18 cellular contexts compared by ENCODE assay signal in the genomic region with DNA sequence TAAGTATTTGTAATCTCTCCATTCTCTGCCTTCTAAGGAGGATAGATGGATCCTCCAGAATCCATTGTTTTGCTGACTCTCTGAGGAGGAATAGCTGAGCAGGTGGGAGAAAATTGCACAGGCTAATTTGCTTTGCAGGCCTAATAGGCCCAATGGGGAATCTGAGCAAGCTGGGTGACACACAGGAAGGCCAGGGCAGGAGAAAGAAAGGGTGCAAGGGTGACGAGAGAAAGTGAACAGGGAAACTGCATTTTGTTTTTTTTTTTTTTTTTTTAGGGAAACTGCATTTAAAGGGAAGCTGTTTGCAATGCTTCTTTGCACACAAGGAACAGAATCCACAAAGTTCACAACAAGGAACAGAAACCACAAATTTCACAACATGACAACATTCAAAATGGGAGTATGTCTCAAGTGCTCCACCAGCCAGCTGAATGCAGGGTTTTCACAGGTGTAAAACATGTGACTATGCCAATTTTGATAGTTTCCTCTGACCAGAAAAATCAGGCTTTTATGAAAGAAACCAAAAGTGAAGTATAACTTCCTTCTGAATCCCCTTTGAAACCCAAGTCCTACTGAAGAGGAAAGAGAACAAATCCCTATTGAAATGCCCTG. TPM values are rescaled to one million over a fixed set of nuclear protein-coding genes. Genes with fewer than 3 reads are reported as not detected.
DNase-seq lines count a peak whose midpoint lies in the region; ATAC-seq and TF ChIP-seq lines count a peak whose summit lies in the region.
"Had no signal": no experiment of that assay in that cellular context is flagged by ENCODE, and none has a peak within 500 bp of the region (broad histone marks: within the 10 kb centered on the region; RNA-seq: fewer than 3 reads in every experiment).

No MANE protein-coding gene starts in this region.

- peak overlapping the region in 4 of 5 donors; percentile 46 to 77 (median 52) for H3K4me3 Mint-ChIP-seq in immature natural killer cell
- H3K4me3 Mint-ChIP-seq: activated CD4-positive, alpha-beta T cell treated with anti-CD3 and anti-CD28 coated beads, Interleukin-2, amount 10 ng/mL, durations not matched to agents 24 days and 14 days; T-helper 2 cell treated with Interferon-gamma antibody and Interleukin-4, amounts not matched to agents 5 μg/mL and 100 μg/mL, for 36 hours had no signal

- no peaks in the 10 kb centered on the region for H3K36me3 Mint-ChIP-seq in immature natural killer cell

- no peak overlapping the region for H2AFZ ChIP-seq in GM23248

- no peaks in the 10 kb centered on the region for H3K9me3 Mint-ChIP-seq in immature natural killer cell
- H3K9me3 Mint-ChIP-seq: activated CD4-positive, alpha-beta T cell treated with anti-CD3 and anti-CD28 coated beads, Interleukin-2, amount 10 ng/mL, durations not matched to agents 24 days and 14 days; T-helper 2 cell treated with Interferon-gamma antibody and Interleukin-4, amounts not matched to agents 5 μg/mL and 100 μg/mL, for 36 hours had no signal

- H3K79me2 ChIP-seq in GM23248 (ENCODE audit: insufficient read depth), result no peaks in the 10 kb centered on the region

- H3K9me3 ChIP-seq in GM23248 (ENCODE audit: low read depth), result no peaks in the 10 kb centered on the region
- H3K9me3 ChIP-seq: psoas muscle, testis had no signal

- 64 to 66% methylated on average over 1 of the region's 1 CpG for WGBS in GM23248 (ENCODE audit: low coverage in 1 of 2, low lambda C conversion rate in 2 of 2, missing lambda C conversion rate in 2 of 2), 2 experiments

- H3K27me3 Mint-ChIP-seq in immature natural killer cell (ENCODE audit: low read depth in 3 of 3), result peaks cover 0 to 3% (median 2%) of the 10 kb centered on the region in 3 donors
- H3K27me3 Mint-ChIP-seq: activated CD4-positive, alpha-beta T cell treated with anti-CD3 and anti-CD28 coated beads, Interleukin-2, amount 10 ng/mL, durations not matched to agents 24 days and 14 days had no signal

- no peaks in the 10 kb centered on the region for H4K20me1 ChIP-seq in GM23248 (ENCODE audit: insufficient read depth)

- no peak overlapping the region for H3K27ac ChIP-seq in GM23248
- H3K27ac ChIP-seq: psoas muscle, testis had no signal

- ATAC-seq in GM21717 (IDR thresholded peaks at IDR 0.05; ENCODE audit: unreplicated experiment), result no peak
- no peak for ATAC-seq in HG02571 (IDR thresholded peaks at IDR 0.05; ENCODE audit: unreplicated experiment)
- ATAC-seq: psoas muscle had no signal

- H3K4me1 ChIP-seq in GM23248 (ENCODE audit: insufficient read depth), result no peaks in the 10 kb centered on the region
- H3K4me1 ChIP-seq: testis had no signal

- DNase-seq in Ammon's horn (ENCODE audit: low spot score), result peak; percentile 31
- peak; percentile 24 for DNase-seq in GM12865 (ENCODE audit: low read depth)
- peak; percentile 21 for DNase-seq in OCI-M1 (lab: John Stamatoyannopoulos, UW)
- DNase-seq in immature natural killer cell, result peak in 1 of 3 donors; percentile 11
- no peak for DNase-seq in activated CD4-positive, alpha-beta T cell treated with anti-CD3 and anti-CD28 coated beads for 4 hours
- DNase-seq in GM23248, result no peak
- DNase-seq: activated CD4-positive, alpha-beta T cell treated with anti-CD3 and anti-CD28 coated beads, Interleukin-2, amount 10 ng/mL, durations not matched to agents 24 days and 14 days; activated T-cell treated with anti-CD3 and anti-CD28 coated beads, Interleukin-2, amount 50 U/mL, for 48 hours; amniotic stem cell; C1 segment of cervical spinal cord; kidney glomerular epithelial cell; NCI-H1105 treated with DMSO at 0.1 percent for 48 hours; NCI-H446 treated with DMSO at 0.1 percent for 48 hours; psoas muscle; testis had no signal

- H3K27ac Mint-ChIP-seq in immature natural killer cell, result peak overlapping the region; percentile 66 to 91 (median 80)
- H3K27ac Mint-ChIP-seq: activated CD4-positive, alpha-beta T cell treated with anti-CD3 and anti-CD28 coated beads, Interleukin-2, amount 10 ng/mL, durations not matched to agents 24 days and 14 days; T-helper 2 cell treated with Interferon-gamma antibody and Interleukin-4, amounts not matched to agents 5 μg/mL and 100 μg/mL, for 36 hours had no signal

- in situ Hi-C loops in GM23248 (cut with MboI), result loop anchor here (5.0 kb wide), 1 partner anchor 144 kb away; no protein-coding TSS in a partner anchor

- H3K9ac ChIP-seq in GM23248, result no peak overlapping the region

- H3K27me3 ChIP-seq in GM23248 (replicated peaks; ENCODE audit: insufficient read depth), result no peaks in the 10 kb centered on the region
- H3K27me3 ChIP-seq: testis had no signal

- peaks cover 20 to 26% of the 10 kb centered on the region in 2 donors for H3K4me1 Mint-ChIP-seq in immature natural killer cell

- no peak overlapping the region for H3K4me3 ChIP-seq in GM12865 (ENCODE audit: low read depth, low read length)
- H3K4me3 ChIP-seq in GM23248, result no peak overlapping the region
- H3K4me3 ChIP-seq: psoas muscle, testis had no signal

- no peaks in the 10 kb centered on the region for H3K9me2 ChIP-seq in GM23248 (ENCODE audit: insufficient read depth)

- no peak for TF ChIP-seq CTCF in GM12865 (IDR thresholded peaks at IDR 0.05; ENCODE audit: insufficient read depth, low read depth, low read length, missing control alignments)

- H3K4me2 ChIP-seq in GM23248 (ENCODE audit: unreplicated experiment), result no peak overlapping the region

- H3F3A ChIP-seq in GM23248 (ENCODE audit: insufficient read depth), result peaks cover 29% of the 10 kb centered on the region

- no peaks in the 10 kb centered on the region for H3K36me3 ChIP-seq in GM23248 (ENCODE audit: low read depth)

RNA-seq across cellular contexts. Expression of a gene that starts 6.8 kb away (rescaled TPM):
- polyA plus RNA-seq in immature natural killer cell (10 to 100 TPM; 63.6 to 85.2 (median 84.6) TPM), GM23248 (2016; fragmentation: Nextera tagmentation; extraction: Ambion mirVana) (4.2 and 4.9 TPM in 2 replicates)
- 1.8 and 4.3 TPM in 2 replicates for total RNA-seq in GM23248 (2014; rRNA removed; shearing (Covaris generic))

RNA-seq across cellular contexts. Expression of a gene that starts 50.1 kb away (rescaled TPM):
- polyA plus RNA-seq in immature natural killer cell, result 10 to 100 TPM; 28.0 to 33.7 (median 29.8) TPM
- 199 and 210 TPM in 2 replicates for total RNA-seq in GM23248 (2014; rRNA removed; shearing (Covaris generic))
- 79.5 and 79.9 TPM in 2 replicates for polyA plus RNA-seq in GM23248 (2016; fragmentation: Nextera tagmentation; extraction: Ambion mirVana)

RNA-seq across cellular contexts. Expression of a gene that starts 57.9 kb away (rescaled TPM):
- polyA plus RNA-seq in immature natural killer cell (1 to 10 TPM in 2 of 3 donors, not detected in 1; 2.8 to 3.0 TPM), GM23248 (2016; fragmentation: Nextera tagmentation; extraction: Ambion mirVana) (not detected in 2 replicates)
- total RNA-seq in GM23248 (2014; rRNA removed; shearing (Covaris generic)), result not detected in 2 replicates
- total RNA-seq: activated CD4-positive, alpha-beta T cell treated with anti-CD3 and anti-CD28 coated beads, Interleukin-2, amount 10 ng/mL, durations not matched to agents 24 days and 14 days; psoas muscle had no signal

Comparison
In these comparisons a context has a peak if more than half of its experiments do, and no peak if none do; other contexts are left out.
1. DNase-seq: peak in Ammon's horn (single experiment), GM12865 (single experiment) and OCI-M1 (single experiment); none in activated CD4-positive, alpha-beta T cell treated with anti-CD3 and anti-CD28 coated beads for 4 hours (0 of 2) and GM23248 (single experiment).
2. RNA of a gene that starts 6.8 kb away (polyA plus RNA-seq): 63.6 to 85.2 TPM in immature natural killer cell; 4.2 to 4.9 TPM in GM23248; every median in the first group is over 10 times any median in the second.